18 cellular contexts compared by ENCODE assay signal in the genomic region with DNA sequence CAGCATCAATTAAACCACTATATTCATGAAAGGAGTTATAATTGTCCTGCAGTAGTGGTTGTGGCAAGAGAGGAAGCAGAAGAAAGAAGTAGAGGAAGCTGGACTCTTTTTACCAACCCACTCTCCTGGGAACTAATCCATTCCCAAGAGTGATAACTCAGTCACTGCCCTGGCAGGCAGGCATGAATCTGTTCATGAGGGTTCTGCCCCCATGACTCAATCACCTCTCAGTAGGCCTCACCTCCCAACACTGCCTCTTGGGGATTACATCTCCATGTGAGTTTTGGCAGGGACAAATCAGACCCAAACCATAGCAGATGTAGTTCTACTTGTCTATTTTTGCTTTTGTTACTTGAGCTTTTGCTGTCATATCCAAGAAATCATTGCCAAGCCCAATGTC.
"Had no signal": no experiment of that assay in that cellular context is flagged by ENCODE, and none has a peak within 500 bp of the region (broad histone marks: within the 10 kb centered on the region; RNA-seq: fewer than 3 reads in every experiment).

No MANE protein-coding gene starts in this region.

- H3K27ac ChIP-seq: coronary artery, gastrocnemius medialis, heart right ventricle, ovary, sigmoid colon, stomach, thoracic aorta, upper lobe of right lung had no signal

- ATAC-seq: activated CD8-positive, alpha-beta T cell treated with anti-CD3 and anti-CD28 coated beads for 36 hours; gastrocnemius medialis; heart right ventricle; T-helper 17 cell; upper lobe of right lung had no signal

- H3K4me3 ChIP-seq: coronary artery, gastrocnemius medialis, heart right ventricle, lung, ovary, sigmoid colon, stomach, thoracic aorta, upper lobe of right lung had no signal

- H3K27me3 ChIP-seq: gastrocnemius medialis, heart right ventricle, ovary, sigmoid colon, stomach, upper lobe of right lung had no signal

- DNase-seq: activated B cell treated with CpG ODN at 0.5 μM for 24 hours; activated CD4-positive, alpha-beta T cell treated with anti-CD3 and anti-CD28 coated beads for 48 hours; activated CD8-positive, alpha-beta T cell treated with anti-CD3 and anti-CD28 coated beads for 36 hours; activated effector memory CD4-positive, alpha-beta T cell treated with anti-CD3 and anti-CD28 coated beads, Interleukin-2, amount 50 U/mL, for 16 hours; activated T-cell treated with anti-CD3 and anti-CD28 coated beads, Interleukin-2, amount 50 U/mL, for 48 hours; central memory CD4-positive, alpha-beta T cell; effector CD4-positive, alpha-beta T cell; gastrocnemius medialis; heart right ventricle; ovary; sigmoid colon; stimulated activated CD4-positive, alpha-beta T cell treated with anti-CD3 and anti-CD28 coated beads, Interleukin-2, amount 100 ng/mL, for 24 hours; stomach; T-helper 17 cell; upper lobe of right lung had no signal

- H3K36me3 ChIP-seq: gastrocnemius medialis, heart right ventricle, ovary, sigmoid colon, stomach, thoracic aorta, upper lobe of right lung had no signal

- H3K4me1 ChIP-seq: gastrocnemius medialis, heart right ventricle, sigmoid colon, stomach, upper lobe of right lung had no signal

- H3K9me3 ChIP-seq: gastrocnemius medialis, heart right ventricle, ovary, sigmoid colon, stomach, thoracic aorta, upper lobe of right lung had no signal
